ENCODE assay signal across 6 cellular contexts in the genomic region with DNA sequence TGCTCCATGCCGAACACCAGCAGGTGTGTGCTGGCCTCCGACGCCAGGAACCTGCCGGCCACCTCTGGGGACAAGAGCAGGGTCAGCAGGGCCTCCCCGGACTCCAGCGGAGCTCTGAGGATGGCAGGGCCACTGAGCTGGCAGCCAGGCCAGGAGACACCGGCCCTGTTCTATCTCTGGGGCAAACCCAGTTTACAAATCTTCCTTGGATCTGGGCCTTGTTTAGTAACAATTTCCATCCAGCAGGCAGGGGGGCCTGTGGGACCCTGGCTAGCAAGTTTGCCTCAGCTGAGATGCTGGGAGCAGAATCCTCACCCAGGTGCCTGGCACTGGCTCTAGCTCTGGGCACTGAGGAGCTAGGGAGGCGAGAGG. TPM values are rescaled to one million over a fixed set of nuclear protein-coding genes. Genes with fewer than 3 reads are reported as not detected.
"Had no signal": no experiment of that assay in that cellular context is flagged by ENCODE, and none has a peak within 500 bp of the region (broad histone marks: within the 10 kb centered on the region; RNA-seq: fewer than 3 reads in every experiment).

No MANE protein-coding gene starts in this region.

RNA-seq across cellular contexts. Expression of a gene that starts 1.1 kb away (rescaled TPM):
- total RNA-seq: dermis microvascular lymphatic vessel endothelial cell, neural crest cell had no signal
- polyA plus RNA-seq: esophagus had no signal

RNA-seq across cellular contexts. Expression of a gene that starts 51.0 kb away (rescaled TPM):
- total RNA-seq: cerebellum, dermis microvascular lymphatic vessel endothelial cell, pulmonary artery endothelial cell, sigmoid colon had no signal
